In the genomic region with DNA sequence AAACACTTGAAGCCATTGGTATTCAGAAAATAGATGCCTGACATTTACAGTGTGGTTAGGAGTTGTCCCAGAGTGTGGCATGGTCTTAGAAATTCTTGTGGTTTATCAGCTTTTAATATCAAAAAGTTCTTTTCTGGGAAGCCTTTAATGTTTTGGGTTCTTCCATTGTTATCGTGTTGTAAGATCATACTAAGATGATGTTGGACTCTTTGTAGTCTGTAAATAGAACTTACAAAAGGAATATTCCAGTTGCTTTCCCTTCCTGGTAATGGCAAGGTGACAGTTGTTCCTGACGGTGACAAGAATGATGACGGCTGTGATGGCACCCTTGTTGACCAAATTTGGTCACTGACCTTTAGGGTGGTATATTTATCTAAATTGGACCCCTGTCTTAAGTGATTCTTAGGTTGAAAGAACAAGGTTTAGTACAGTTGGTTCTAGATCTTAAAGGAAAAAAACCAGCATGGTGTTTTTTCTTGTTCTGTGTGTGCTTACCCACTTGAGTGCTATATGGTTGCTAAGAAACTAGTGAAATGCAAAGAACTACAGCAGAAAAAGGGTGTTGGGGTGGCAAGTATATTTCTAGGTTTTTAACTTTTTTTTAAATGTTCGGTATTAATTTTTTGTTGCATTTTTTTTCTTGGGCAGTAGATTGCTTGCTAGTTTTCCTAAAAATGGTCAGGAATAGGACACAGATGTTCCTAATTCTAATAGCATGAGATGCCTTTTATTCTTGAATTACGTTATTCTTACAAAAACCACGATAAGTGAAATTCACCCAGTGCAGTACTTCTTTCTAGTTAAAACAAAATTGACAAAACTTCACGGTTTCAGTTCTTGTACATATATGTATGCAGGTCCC, we compare ENCODE assay signal across 9 cellular contexts. TPM values are rescaled to one million over a fixed set of nuclear protein-coding genes. Genes with fewer than 3 reads are reported as not detected.
DNase-seq lines count a peak whose midpoint lies in the region; ATAC-seq and TF ChIP-seq lines count a peak whose summit lies in the region.
"Had no signal": no experiment of that assay in that cellular context is flagged by ENCODE, and none has a peak within 500 bp of the region (broad histone marks: within the 10 kb centered on the region; RNA-seq: fewer than 3 reads in every experiment).

No MANE protein-coding gene starts in this region.

- TF ChIP-seq CTCF in type B pancreatic cell (conservative IDR thresholded peaks at IDR 0.05): no peak

- ATAC-seq in activated T-cell treated with anti-CD3 and anti-CD28 coated beads, Interleukin-2, amount 50 U/mL, for 4 hours: no peak
- ATAC-seq in activated CD8-positive, alpha-beta T cell treated with anti-CD3 and anti-CD28 coated beads, Interleukin-2, amount 10 ng/mL, durations not matched to agents 7 days and 5 days: no peak
- no peak for ATAC-seq in GM18511 (IDR thresholded peaks at IDR 0.05; ENCODE audit: unreplicated experiment)
- ATAC-seq in GM21423 (IDR thresholded peaks at IDR 0.05; ENCODE audit: unreplicated experiment): no peak
- ATAC-seq in GM21515 (IDR thresholded peaks at IDR 0.05; ENCODE audit: unreplicated experiment): no peak

- no peaks in the 10 kb centered on the region for H3K27me3 Mint-ChIP-seq in activated T-cell treated with anti-CD3 and anti-CD28 coated beads, Interleukin-2, amount 50 U/mL, for 4 hours (ENCODE audit: low read depth)
- peaks cover 10% of the 10 kb centered on the region for H3K27me3 Mint-ChIP-seq in activated CD8-positive, alpha-beta T cell treated with anti-CD3 and anti-CD28 coated beads, Interleukin-2, amount 10 ng/mL, durations not matched to agents 7 days and 5 days (ENCODE audit: low read depth)
- H3K27me3 Mint-ChIP-seq in immature natural killer cell (ENCODE audit: low read depth in 3 of 3) (peaks cover 10 to 13% (median 12%) of the 10 kb centered on the region in 3 donors), type B pancreatic cell (no peaks in the 10 kb centered on the region)

- H3K27ac Mint-ChIP-seq in activated CD8-positive, alpha-beta T cell treated with anti-CD3 and anti-CD28 coated beads, Interleukin-2, amount 10 ng/mL, durations not matched to agents 7 days and 5 days: peak overlapping the region; percentile 90
- peak overlapping the region; percentile 40 to 95 (median 92) for H3K27ac Mint-ChIP-seq in immature natural killer cell
- peak overlapping the region; percentile 94 for H3K27ac Mint-ChIP-seq in type B pancreatic cell

- H3K4me1 Mint-ChIP-seq in activated T-cell treated with anti-CD3 and anti-CD28 coated beads, Interleukin-2, amount 50 U/mL, for 4 hours (ENCODE audit: low read depth): peaks cover 61% of the 10 kb centered on the region
- peaks cover 52% of the 10 kb centered on the region for H3K4me1 Mint-ChIP-seq in activated CD8-positive, alpha-beta T cell treated with anti-CD3 and anti-CD28 coated beads, Interleukin-2, amount 10 ng/mL, durations not matched to agents 7 days and 5 days (ENCODE audit: low read depth)
- H3K4me1 Mint-ChIP-seq in immature natural killer cell (peaks cover 59 to 66% of the 10 kb centered on the region in 2 donors), type B pancreatic cell (ENCODE audit: unreplicated experiment) (peaks cover 46% of the 10 kb centered on the region)

- CTCF ChIA-PET in activated CD8-positive, alpha-beta T cell treated with anti-CD3 and anti-CD28 coated beads, Interleukin-2, amount 10 ng/mL, durations not matched to agents 7 days and 5 days (lab: Charles Lee): interaction anchor here (1.1 to 1.4 kb wide), 3 partner anchors 148 to 180 kb away, joined by 3 to 8 read pairs (median 4); partner anchors contain the start of gene IFT81

- H3K36me3 Mint-ChIP-seq in activated T-cell treated with anti-CD3 and anti-CD28 coated beads, Interleukin-2, amount 50 U/mL, for 4 hours (ENCODE audit: insufficient read depth): peaks cover 31% of the 10 kb centered on the region
- peaks cover 49% of the 10 kb centered on the region for H3K36me3 Mint-ChIP-seq in activated CD8-positive, alpha-beta T cell treated with anti-CD3 and anti-CD28 coated beads, Interleukin-2, amount 10 ng/mL, durations not matched to agents 7 days and 5 days (ENCODE audit: low read depth)
- peaks cover 5 to 13% (median 12%) of the 10 kb centered on the region in 3 donors for H3K36me3 Mint-ChIP-seq in immature natural killer cell
- H3K36me3 Mint-ChIP-seq in type B pancreatic cell: peaks cover 40% of the 10 kb centered on the region

- POLR2A ChIA-PET in activated CD8-positive, alpha-beta T cell treated with anti-CD3 and anti-CD28 coated beads, Interleukin-2, amount 10 ng/mL, durations not matched to agents 7 days and 5 days (lab: Charles Lee): interaction anchor here (0.6 to 1.2 kb wide), 3 partner anchors 71 to 323 kb away, joined by 3 read pairs; no protein-coding TSS in a partner anchor

- H3K4me3 Mint-ChIP-seq in activated T-cell treated with anti-CD3 and anti-CD28 coated beads, Interleukin-2, amount 50 U/mL, for 4 hours: peak overlapping the region; percentile 94
- peak overlapping the region; percentile 93 for H3K4me3 Mint-ChIP-seq in activated CD8-positive, alpha-beta T cell treated with anti-CD3 and anti-CD28 coated beads, Interleukin-2, amount 10 ng/mL, durations not matched to agents 7 days and 5 days
- H3K4me3 Mint-ChIP-seq in immature natural killer cell: peak overlapping the region; percentile 91 to 94 (median 93)
- peak overlapping the region; percentile 96 for H3K4me3 Mint-ChIP-seq in type B pancreatic cell

- no peak for DNase-seq in activated T-cell treated with anti-CD3 and anti-CD28 coated beads, Interleukin-2, amount 50 U/mL, for 4 hours
- DNase-seq in activated T-cell treated with anti-CD3 and anti-CD28 coated beads for 4 hours (no peak), immature natural killer cell (no peak), type B pancreatic cell (ENCODE audit: extremely low spot score, unreplicated experiment) (no peak)
- DNase-seq in activated CD8-positive, alpha-beta T cell treated with anti-CD3 and anti-CD28 coated beads, Interleukin-2, amount 10 ng/mL, durations not matched to agents 7 days and 5 days: no peak
- DNase-seq: activated CD8-positive, alpha-beta memory T cell treated with anti-CD3 and anti-CD28 coated beads for 24 hours had no signal

- no peaks in the 10 kb centered on the region for H3K9me3 Mint-ChIP-seq in activated T-cell treated with anti-CD3 and anti-CD28 coated beads, Interleukin-2, amount 50 U/mL, for 4 hours
- H3K9me3 Mint-ChIP-seq in activated CD8-positive, alpha-beta T cell treated with anti-CD3 and anti-CD28 coated beads, Interleukin-2, amount 10 ng/mL, durations not matched to agents 7 days and 5 days (ENCODE audit: insufficient read depth): no peaks in the 10 kb centered on the region
- H3K9me3 Mint-ChIP-seq in immature natural killer cell (no peaks in the 10 kb centered on the region), type B pancreatic cell (no peaks in the 10 kb centered on the region)

RNA-seq across cellular contexts. Expression of gene ATP2A2, which starts 2.1 kb away (rescaled TPM):
- total RNA-seq in activated T-cell treated with anti-CD3 and anti-CD28 coated beads, Interleukin-2, amount 50 U/mL, for 4 hours: 100 to 1,000 TPM; 240 to 245 (median 241) TPM
- 100 to 1,000 TPM; 130 to 132 TPM for total RNA-seq in activated CD8-positive, alpha-beta T cell treated with anti-CD3 and anti-CD28 coated beads, Interleukin-2, amount 10 ng/mL, durations not matched to agents 7 days and 5 days
- 1 to 10 TPM; 2.0 to 8.0 (median 2.5) TPM for polyA plus RNA-seq in immature natural killer cell
- total RNA-seq in type B pancreatic cell (ENCODE audit: low replicate concordance): 163 and 203 TPM in 2 replicates
